In the genomic region with DNA sequence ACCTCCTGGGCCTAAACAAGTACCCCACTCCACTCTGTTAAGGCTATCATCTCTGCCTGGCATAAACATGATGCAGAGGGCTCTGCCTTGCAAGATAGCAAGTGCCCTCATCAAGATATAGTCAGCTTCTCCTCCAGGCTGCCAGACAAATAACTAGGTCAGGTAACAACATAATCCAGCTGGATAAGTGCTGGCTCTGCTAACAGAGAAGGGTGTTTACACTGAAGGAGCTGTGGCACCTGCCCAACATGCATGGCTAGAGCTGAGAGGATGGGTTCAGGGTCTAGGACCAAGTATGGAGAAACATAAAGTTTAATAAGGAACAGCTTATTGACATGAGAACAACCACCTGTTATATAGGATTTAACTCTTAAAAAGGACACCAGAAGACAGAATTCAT, we compare ENCODE assay signal across 21 cellular contexts. TPM values are rescaled to one million over a fixed set of nuclear protein-coding genes. Genes with fewer than 3 reads are reported as not detected.
"Had no signal": no experiment of that assay in that cellular context is flagged by ENCODE, and none has a peak within 500 bp of the region (broad histone marks: within the 10 kb centered on the region; RNA-seq: fewer than 3 reads in every experiment).

No MANE protein-coding gene starts in this region.

- DNase-seq: activated CD4-positive, alpha-beta T cell treated with anti-CD3 and anti-CD28 coated beads for 1 hour; activated CD4-positive, alpha-beta T cell treated with anti-CD3 and anti-CD28 coated beads, Interleukin-2, amount 50 U/mL, for 4 hours; activated CD8-positive, alpha-beta memory T cell treated with anti-CD3 and anti-CD28 coated beads for 24 hours; activated CD8-positive, alpha-beta memory T cell treated with anti-CD3 and anti-CD28 coated beads, Interleukin-2, amount 50 U/mL, for 4 hours; activated naive CD4-positive, alpha-beta T cell; activated T-cell treated with anti-CD3 and anti-CD28 coated beads, Interleukin-2, amount 50 U/mL, for 4 hours; adrenal gland; head of caudate nucleus; hypothalamus; left ventricle myocardium superior; occipital lobe; small intestine; transverse colon; uterus had no signal

- FAIRE-seq: islet of Langerhans, small intestine, TTC549 had no signal

- H3K9me3 ChIP-seq: adrenal gland, ascending aorta, gastroesophageal sphincter, transverse colon, uterus had no signal

- H3K4me1 ChIP-seq: adrenal gland, ascending aorta, gastroesophageal sphincter, transverse colon, uterus had no signal

- H3K27ac ChIP-seq: adrenal gland, ascending aorta, epithelial cell of prostate, gastroesophageal sphincter, transverse colon, uterus had no signal

- H3K36me3 ChIP-seq: adrenal gland, ascending aorta, gastroesophageal sphincter, transverse colon, uterus had no signal

- ATAC-seq: activated T-cell treated with anti-CD3 and anti-CD28 coated beads, Interleukin-2, amount 50 U/mL, for 4 hours; gastroesophageal sphincter; left ventricle myocardium superior; sciatic nerve had no signal

- H3K27me3 ChIP-seq: adrenal gland, ascending aorta, gastroesophageal sphincter, transverse colon, uterus had no signal

- H3K4me3 ChIP-seq: adrenal gland, ascending aorta, gastroesophageal sphincter, transverse colon, uterus had no signal

RNA-seq across cellular contexts. Expression of gene DLGAP1, which starts 42.8 kb away (rescaled TPM):
- total RNA-seq: activated T-helper 2 cell treated with anti-CD3 and anti-CD28 coated beads, Interferon-gamma antibody, Interleukin-2, Interleukin-4, amounts not matched to agents 10 μg/mL and 5 μg/mL and 100 μg/mL, durations not matched to agents 14 hours and 24 hours and 36 hours; left ventricle myocardium superior had no signal
